ENCODE assay signal across 10 cellular contexts in the genomic region with DNA sequence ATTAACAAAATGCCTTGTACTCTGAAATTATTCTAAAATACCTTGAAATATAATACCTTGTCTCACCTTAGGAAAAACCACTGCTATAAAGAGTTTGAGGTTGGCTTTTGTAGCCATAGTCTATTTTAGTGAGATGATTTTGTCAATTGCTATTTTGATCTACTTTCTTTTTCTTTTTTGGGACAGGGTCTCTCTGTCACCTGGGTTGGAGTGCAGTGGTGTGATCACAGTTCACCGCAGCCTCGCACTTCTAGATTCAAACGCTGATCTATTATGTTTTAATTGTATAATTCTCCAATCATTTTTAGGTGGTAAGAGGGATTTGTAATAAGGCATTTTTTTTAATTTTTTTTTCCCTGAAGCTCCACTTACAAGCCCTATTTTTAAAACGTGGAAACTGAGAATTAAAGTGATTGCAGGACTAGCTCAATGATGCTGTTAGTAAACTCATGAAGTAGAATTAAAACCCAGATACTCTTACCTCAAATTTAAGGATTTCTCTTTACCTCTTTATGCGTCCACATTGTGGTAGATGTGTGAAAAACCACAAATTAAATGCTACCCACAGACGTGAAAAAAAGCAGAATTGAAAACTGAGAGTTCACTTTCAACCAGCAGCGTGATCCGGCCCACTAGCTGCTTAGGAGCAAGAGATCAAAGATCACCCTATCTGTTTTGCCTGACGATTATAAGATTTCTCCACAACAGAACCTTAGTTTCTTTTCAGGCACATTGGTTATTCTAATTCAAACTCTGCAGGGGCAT.
DNase-seq lines count a peak whose midpoint lies in the region; ATAC-seq and TF ChIP-seq lines count a peak whose summit lies in the region.
"Had no signal": no experiment of that assay in that cellular context is flagged by ENCODE, and none has a peak within 500 bp of the region (broad histone marks: within the 10 kb centered on the region; RNA-seq: fewer than 3 reads in every experiment).

No MANE protein-coding gene starts in this region.

- no peak overlapping the region for H3K27ac Mint-ChIP-seq in natural killer cell treated with Interleukin-12 subunit alpha and Interleukin-12 subunit beta and Interleukin-15 and Interleukin-18, amount 100 ng/mL, for 72 hours
- H3K27ac Mint-ChIP-seq: activated naive CD4-positive, alpha-beta T cell treated with anti-CD3 and anti-CD28 coated beads, Interleukin-2, amount 50 U/mL, for 72 hours had no signal

- BruUV-seq in A673 (replicated peaks; lab: Mats Ljungman, UMichigan): no TSS peak

- no peaks in the 10 kb centered on the region for H3K36me3 Mint-ChIP-seq in natural killer cell treated with Interleukin-12 subunit alpha and Interleukin-12 subunit beta and Interleukin-15 and Interleukin-18, amount 100 ng/mL, for 72 hours
- H3K36me3 Mint-ChIP-seq: activated naive CD4-positive, alpha-beta T cell treated with anti-CD3 and anti-CD28 coated beads, Interleukin-2, amount 50 U/mL, for 72 hours had no signal

- H3K4me3 Mint-ChIP-seq in natural killer cell treated with Interleukin-12 subunit alpha and Interleukin-12 subunit beta and Interleukin-15 and Interleukin-18, amount 100 ng/mL, for 72 hours: no peak overlapping the region

- CTCF ChIA-PET in A673 (lab: Charles Lee): no interaction called here

- H3K4me3 ChIP-seq in A673 (ENCODE audit: low read depth, low read length, poor library complexity, severe bottlenecking): no peak overlapping the region
- H3K4me3 ChIP-seq: ovary had no signal

- intact Hi-C loops in A673 (cut with micrococcal nuclease; ENCODE audit: unreplicated experiment): no loop called here

- ATAC-seq in GM18498 (IDR thresholded peaks at IDR 0.05; ENCODE audit: unreplicated experiment) (peak; percentile 99), GM19463 (IDR thresholded peaks at IDR 0.05; ENCODE audit: unreplicated experiment) (peak; percentile 96), HG02981 (IDR thresholded peaks at IDR 0.05; ENCODE audit: unreplicated experiment) (peak; percentile 98)
- no peak for ATAC-seq in natural killer cell treated with Interleukin-12 subunit alpha and Interleukin-12 subunit beta and Interleukin-15 and Interleukin-18, amount 100 ng/mL, for 72 hours

- H3K27me3 Mint-ChIP-seq in natural killer cell treated with Interleukin-12 subunit alpha and Interleukin-12 subunit beta and Interleukin-15 and Interleukin-18, amount 100 ng/mL, for 72 hours: no peaks in the 10 kb centered on the region

- H3K27me3 ChIP-seq in A673 (replicated peaks; ENCODE audit: insufficient read depth, low read depth, low read length, poor library complexity): no peaks in the 10 kb centered on the region
- H3K27me3 ChIP-seq: ovary had no signal

- peak; percentile 56 to 86 for DNase-seq in NOMO-1 (lab: John Stamatoyannopoulos, UW; ENCODE audit: unreplicated experiment in 2 of 2)
- no peak for DNase-seq in midbrain (lab: John Stamatoyannopoulos, UW)
- no peak for DNase-seq in A673 (ENCODE audit: low spot score)
- no peak for DNase-seq in natural killer cell treated with Interleukin-12 subunit alpha and Interleukin-12 subunit beta and Interleukin-15 and Interleukin-18, amount 100 ng/mL, for 72 hours (ENCODE audit: low spot score)
- DNase-seq in NCI-H1105 treated with DMSO at 0.1 percent for 48 hours (lab: John Stamatoyannopoulos, UW): no peak
- DNase-seq: ovary had no signal

- POLR2A ChIA-PET in A673 (lab: Charles Lee; ENCODE audit: low non-redundant PET): interaction anchor here (0.6 kb wide), 1 partner anchor 1509 kb away, joined by 3 read pairs; no protein-coding TSS in a partner anchor

- no peaks in the 10 kb centered on the region for H3K9me3 Mint-ChIP-seq in natural killer cell treated with Interleukin-12 subunit alpha and Interleukin-12 subunit beta and Interleukin-15 and Interleukin-18, amount 100 ng/mL, for 72 hours
- H3K9me3 Mint-ChIP-seq: activated naive CD4-positive, alpha-beta T cell treated with anti-CD3 and anti-CD28 coated beads, Interleukin-2, amount 50 U/mL, for 72 hours had no signal

- no peaks in the 10 kb centered on the region for H3K4me1 ChIP-seq in A673 (ENCODE audit: insufficient read depth, low read length, poor library complexity, severe bottlenecking)

- TF ChIP-seq CTCF in A673 (conservative IDR thresholded peaks at IDR 0.05; ENCODE audit: low read depth, low read length): no peak

- no peak overlapping the region for H3K27ac ChIP-seq in A673 (ENCODE audit: low read depth, low read length, poor library complexity, severe bottlenecking)
- H3K27ac ChIP-seq: ovary had no signal

- no peaks in the 10 kb centered on the region for H3K4me1 Mint-ChIP-seq in natural killer cell treated with Interleukin-12 subunit alpha and Interleukin-12 subunit beta and Interleukin-15 and Interleukin-18, amount 100 ng/mL, for 72 hours (ENCODE audit: low read depth in 2 of 2)

- H3K9me3 ChIP-seq in A673 (ENCODE audit: low read depth, low read length, poor library complexity, severe bottlenecking): no peaks in the 10 kb centered on the region
- H3K9me3 ChIP-seq: ovary had no signal

- H3K36me3 ChIP-seq in A673 (ENCODE audit: insufficient read depth, low read length, poor library complexity, severe bottlenecking): no peaks in the 10 kb centered on the region
- H3K36me3 ChIP-seq: ovary had no signal

Comparison
In these comparisons a context has a peak if more than half of its experiments do, and no peak if none do; other contexts are left out.
1. ATAC-seq: peak in GM18498 (single experiment), GM19463 (single experiment) and HG02981 (single experiment); none in natural killer cell treated with Interleukin-12 subunit alpha and Interleukin-12 subunit beta and Interleukin-15 and Interleukin-18, amount 100 ng/mL, for 72 hours (0 of 2).
2. DNase-seq: peak in NOMO-1 (2 of 2); none in midbrain (single experiment), A673 (single experiment), natural killer cell treated with Interleukin-12 subunit alpha and Interleukin-12 subunit beta and Interleukin-15 and Interleukin-18, amount 100 ng/mL, for 72 hours (single experiment) and NCI-H1105 treated with DMSO at 0.1 percent for 48 hours (single experiment).